In genomic region chr17:16406742-16407674, GRCh38 we compare ENCODE assay signal across 9 cellular contexts. TPM values are rescaled to one million over a fixed set of nuclear protein-coding genes. Genes with fewer than 3 reads are reported as not detected.
DNase-seq lines count a peak whose midpoint lies in the region; ATAC-seq, FAIRE-seq and TF ChIP-seq lines count a peak whose summit lies in the region.
"Had no signal": no experiment of that assay in that cellular context is flagged by ENCODE, and none has a peak within 500 bp of the region (broad histone marks: within the 10 kb centered on the region; RNA-seq: fewer than 3 reads in every experiment).

No MANE protein-coding gene starts in this region.

- no peak for TF ChIP-seq CTCF in PC-3 (conservative IDR thresholded peaks at IDR 0.05; ENCODE audit: low read depth, low read length)

- BruUV-seq in PC-3 (replicated peaks; lab: Mats Ljungman, UMichigan): no TSS peak

- H2AFZ ChIP-seq in PC-3 (ENCODE audit: low read length): peak overlapping the region; percentile 96

- peak; percentile 81 for ATAC-seq in PC-3
- peak; percentile 33 to 70 for ATAC-seq in naive thymus-derived CD8-positive, alpha-beta T cell

- H3K79me2 ChIP-seq in PC-3 (ENCODE audit: low read length): no peaks in the 10 kb centered on the region

- no peaks in the 10 kb centered on the region for H4K20me1 ChIP-seq in PC-3 (ENCODE audit: low read length)

- peak; percentile 57 for DNase-seq in DMS 273 (lab: John Stamatoyannopoulos, UW; ENCODE audit: unreplicated experiment)
- no peak for DNase-seq in DMS 273 treated with DMSO at 0.1 percent for 48 hours (lab: John Stamatoyannopoulos, UW)
- DNase-seq in PC-3: peak; percentile 39
- DNase-seq in naive thymus-derived CD8-positive, alpha-beta T cell: peak in 1 of 10 donors; percentile 12
- no peak for DNase-seq in middle frontal gyrus (ENCODE audit: extremely low spot score, low spot score)
- DNase-seq in RCC 7860 (ENCODE audit: low spot score): no peak
- no peak for DNase-seq in superior temporal gyrus (ENCODE audit: extremely low spot score)

- H3K27me3 Mint-ChIP-seq in naive thymus-derived CD8-positive, alpha-beta T cell: peaks cover 2 to 33% (median 9%) of the 10 kb centered on the region in 5 donors

- POLR2A ChIA-PET in PC-3 (lab: Charles Lee; ENCODE audit: unreplicated experiment): no interaction called here
- POLR2A ChIA-PET in naive thymus-derived CD8-positive, alpha-beta T cell (lab: Charles Lee): interaction anchor here (0.9 kb wide), 1 partner anchor 25 kb away, joined by 4 read pairs; no protein-coding TSS in a partner anchor

- intact Hi-C loops in PC-3 (cut with micrococcal nuclease): no loop called here

- peak overlapping the region; percentile 55 for H3K9ac ChIP-seq in PC-3 (ENCODE audit: low read length)

- H3K27ac ChIP-seq in PC-3 (ENCODE audit: low read length): no peak overlapping the region
- H3K27ac ChIP-seq in esophagus (ENCODE audit: low read depth in 2 of 2, low read length in 1 of 2): peak overlapping the region in 1 of 2 donors; percentile 46

- no peaks in the 10 kb centered on the region for H3K36me3 ChIP-seq in PC-3 (ENCODE audit: low read depth, low read length)
- no peaks in the 10 kb centered on the region for H3K36me3 ChIP-seq in esophagus (ENCODE audit: control insufficient read depth in 2 of 2, insufficient read depth in 2 of 2, low read length in 1 of 2)

- 6 to 8% methylated on average over 66 to 67 of the region's 67 CpGs for WGBS in esophagus, 2 donors

- no peaks in the 10 kb centered on the region for H3K27me3 ChIP-seq in PC-3 (ENCODE audit: low read length)
- no peaks in the 10 kb centered on the region for H3K27me3 ChIP-seq in esophagus (ENCODE audit: control insufficient read depth in 1 of 2, insufficient read depth in 2 of 2, low read length in 2 of 2)

- no peak overlapping the region for H3K27ac Mint-ChIP-seq in naive thymus-derived CD8-positive, alpha-beta T cell

- no peak for FAIRE-seq in RCC 7860 (lab: Jason Lieb, UNC)
- FAIRE-seq: A204.1 had no signal

- peaks cover 0 to 13% (median 6%) of the 10 kb centered on the region in 4 donors for H3K4me1 Mint-ChIP-seq in naive thymus-derived CD8-positive, alpha-beta T cell

- CTCF ChIA-PET in PC-3 (lab: Charles Lee): no interaction called here

- H3K4me3 ChIP-seq in PC-3 (ENCODE audit: low read length) (peak overlapping the region; percentile 68), esophagus (ENCODE audit: low read depth in 1 of 2, low read length in 2 of 2) (peak overlapping the region; percentile 40 to 49)

- H3K4me1 ChIP-seq in PC-3 (ENCODE audit: insufficient read depth, low read length): peaks cover 3% of the 10 kb centered on the region; the same call in 1 of the 2 replicates
- H3K4me1 ChIP-seq in esophagus (ENCODE audit: control insufficient read depth in 2 of 2, insufficient read depth in 2 of 2, low read length in 1 of 2): peaks cover 4 to 5% of the 10 kb centered on the region in 2 donors

- H3K9me2 ChIP-seq in PC-3 (replicated peaks; ENCODE audit: low read length): no peaks in the 10 kb centered on the region

- peak overlapping the region; percentile 15 to 83 (median 56) for H3K4me3 Mint-ChIP-seq in naive thymus-derived CD8-positive, alpha-beta T cell

- H3K4me2 ChIP-seq in PC-3 (ENCODE audit: low read length): peak overlapping the region; percentile 95

- H3F3A ChIP-seq in PC-3 (ENCODE audit: low read length, unreplicated experiment): peaks cover 4% of the 10 kb centered on the region

- peaks cover 0 to 2% (median 0%) of the 10 kb centered on the region in 3 donors for H3K36me3 Mint-ChIP-seq in naive thymus-derived CD8-positive, alpha-beta T cell

- H3K9me3 Mint-ChIP-seq in naive thymus-derived CD8-positive, alpha-beta T cell: no peaks in the 10 kb centered on the region

- no peaks in the 10 kb centered on the region for H3K9me3 ChIP-seq in PC-3 (ENCODE audit: low read length)
- H3K9me3 ChIP-seq in esophagus (ENCODE audit: control insufficient read depth in 2 of 2, insufficient read depth in 1 of 2, low read depth in 1 of 2, low read length in 1 of 2): no peaks in the 10 kb centered on the region

RNA-seq across cellular contexts. Expression of gene TRPV2, which starts 8.4 kb away (rescaled TPM):
- total RNA-seq in PC-3 (2014; rRNA removed): 0.69 and 1.9 TPM in 2 replicates
- 1 to 10 TPM; 2.7 to 2.8 TPM for polyA plus RNA-seq in esophagus
- total RNA-seq in naive thymus-derived CD8-positive, alpha-beta T cell: 10 to 100 TPM; 60.9 to 65.0 TPM
- 100 to 1,000 TPM in 1 of 3 donors, 10 to 100 TPM in 2; 87.0 to 109 (median 90.6) TPM for polyA plus RNA-seq in naive thymus-derived CD8-positive, alpha-beta T cell

RNA-seq across cellular contexts. Expression of gene UBB, which starts 26.1 kb away (rescaled TPM):
- 2,112 and 2,970 TPM in 2 replicates for total RNA-seq in PC-3 (2014; rRNA removed)
- polyA plus RNA-seq in esophagus: 100 to 1,000 TPM; 260 to 626 TPM
- total RNA-seq in naive thymus-derived CD8-positive, alpha-beta T cell: 100 to 1,000 TPM; 724 to 751 TPM
- 1,000 to 10,000 TPM; 1,803 to 2,753 (median 2,352) TPM for polyA plus RNA-seq in naive thymus-derived CD8-positive, alpha-beta T cell

RNA-seq across cellular contexts. Expression of gene CENPV, which starts 53.7 kb away (rescaled TPM):
- not detected in 2 replicates for total RNA-seq in PC-3 (2014; rRNA removed)
- 1 to 10 TPM; 1.3 to 2.8 TPM for polyA plus RNA-seq in esophagus
- total RNA-seq in naive thymus-derived CD8-positive, alpha-beta T cell: 10 to 100 TPM; 25.9 to 26.2 TPM
- 10 to 100 TPM; 24.7 to 30.9 (median 28.3) TPM for polyA plus RNA-seq in naive thymus-derived CD8-positive, alpha-beta T cell

Comparison
In these comparisons a context has a peak if more than half of its experiments do, and no peak if none do; other contexts are left out.
1. DNase-seq: peak in DMS 273 (single experiment) and PC-3 (single experiment); none in DMS 273 treated with DMSO at 0.1 percent for 48 hours (single experiment), middle frontal gyrus (single experiment), RCC 7860 (single experiment) and superior temporal gyrus (single experiment).
2. RNA of gene TRPV2, which starts 8.4 kb away (total RNA-seq): 60.9 to 65.0 TPM in naive thymus-derived CD8-positive, alpha-beta T cell; 0.69 to 1.9 TPM in PC-3; every median in the first group is over 10 times any median in the second.
3. RNA of gene CENPV, which starts 53.7 kb away (total RNA-seq): 25.9 to 26.2 TPM in naive thymus-derived CD8-positive, alpha-beta T cell; not detected in PC-3; every median in the first group is over 10 times any median in the second.